ENCODE assay signal across 28 cellular contexts in genomic region chr2:221708916-221709315, GRCh38.
"Had no signal": no experiment of that assay in that cellular context is flagged by ENCODE, and none has a peak within 500 bp of the region (broad histone marks: within the 10 kb centered on the region; RNA-seq: fewer than 3 reads in every experiment).

No MANE protein-coding gene starts in this region.

- FAIRE-seq: bronchial epithelial cell had no signal

- H3K27ac ChIP-seq: VCaP had no signal

- DNase-seq: activated CD4-positive, alpha-beta memory T cell treated with anti-CD3 and anti-CD28 coated beads, Interleukin-2, amount 10 ng/mL, durations not matched to agents 7 days and 5 days; activated CD4-positive, alpha-beta T cell treated with anti-CD3 and anti-CD28 coated beads for 1 hour; activated CD4-positive, alpha-beta T cell treated with anti-CD3 and anti-CD28 coated beads for 48 hours; activated CD4-positive, CD25-positive, alpha-beta regulatory T cell; activated CD8-positive, alpha-beta memory T cell treated with anti-CD3 and anti-CD28 coated beads for 24 hours; activated CD8-positive, alpha-beta memory T cell treated with anti-CD3 and anti-CD28 coated beads, Interleukin-2, amount 10 ng/mL, durations not matched to agents 7 days and 5 days; activated CD8-positive, alpha-beta memory T cell treated with anti-CD3 and anti-CD28 coated beads, Interleukin-2, amount 50 U/mL, for 48 hours; activated effector memory CD4-positive, alpha-beta T cell treated with Interleukin-2 at 50 U/mL for 16 hours; activated naive CD4-positive, alpha-beta T cell treated with anti-CD3 and anti-CD28 coated beads, Interleukin-2, amount 10 ng/mL, durations not matched to agents 7 days and 5 days; activated naive CD8-positive, alpha-beta T cell treated with anti-CD3 and anti-CD28 coated beads, Interleukin-2, amount 50 U/mL, for 24 hours; activated T-cell treated with anti-CD3 and anti-CD28 coated beads, Interleukin-2, amount 50 U/mL, for 48 hours; anterior cingulate cortex; caudate nucleus; NCI-H1092; NCI-H1436 treated with DMSO at 0.1 percent for 48 hours; NCI-H1694 treated with DMSO at 0.1 percent for 48 hours; NCI-H2029; NCI-H510A; NCI-H526; NCI-H748 treated with DMSO at 0.1 percent for 48 hours; NK-92 treated with Interleukin-12 subunit alpha and Interleukin-12 subunit beta, amount 100 ng/mL, for 24 hours; Right ventricle myocardium superior; SW 1271; T-helper 1 cell; T-helper 2 cell; T-helper 9 cell had no signal

- ATAC-seq: activated CD8-positive, alpha-beta memory T cell treated with anti-CD3 and anti-CD28 coated beads, Interleukin-2, amount 10 ng/mL, durations not matched to agents 7 days and 5 days; activated naive CD8-positive, alpha-beta T cell treated with anti-CD3 and anti-CD28 coated beads, Interleukin-2, amount 50 U/mL, for 24 hours had no signal
